13 cellular contexts compared by ENCODE assay signal in genomic region chr2:31401580-31401979, GRCh38. TPM values are rescaled to one million over a fixed set of nuclear protein-coding genes. Genes with fewer than 3 reads are reported as not detected.
DNase-seq lines count a peak whose midpoint lies in the region; ATAC-seq lines count a peak whose summit lies in the region.
"Had no signal": no experiment of that assay in that cellular context is flagged by ENCODE, and none has a peak within 500 bp of the region (broad histone marks: within the 10 kb centered on the region; RNA-seq: fewer than 3 reads in every experiment).

No MANE protein-coding gene starts in this region.

- no peaks in the 10 kb centered on the region for H3K27me3 ChIP-seq in ACC112 (ENCODE audit: insufficient read depth, low read length)
- no peaks in the 10 kb centered on the region; the same call in 1 of the 2 replicates for H3K27me3 ChIP-seq in SJCRH30
- H3K27me3 ChIP-seq: sigmoid colon had no signal

- H2AFZ ChIP-seq in ACC112 (ENCODE audit: low read length, unreplicated experiment) = no peak overlapping the region

- no peaks in the 10 kb centered on the region for H3K36me3 ChIP-seq in ACC112 (ENCODE audit: insufficient read depth, low read length)
- no peaks in the 10 kb centered on the region for H3K36me3 ChIP-seq in SJCRH30
- H3K36me3 ChIP-seq: lower lobe of right lung, sigmoid colon had no signal

- DNase-seq in HPDE6-E6E7 (ENCODE audit: extremely low spot score) (peak; percentile 92), astrocyte of the hippocampus (ENCODE audit: low read depth, low spot score) (peak; percentile 87), iPS-NIHi7 (ENCODE audit: extremely low spot score) (peak; percentile 45), left ventricle myocardium superior (no peak), SJCRH30 (no peak)
- no peak for DNase-seq in activated CD4-positive, CD25-positive, alpha-beta regulatory T cell (lab: John Stamatoyannopoulos, UW)
- DNase-seq: activated B cell treated with CpG ODN at 0.5 μM for 24 hours, activated gamma-delta T cell treated with Interleukin-2 at 50 U/mL for 16 hours, lower lobe of right lung, NCI-H146, sigmoid colon had no signal

- H3K9me3 ChIP-seq in SJCRH30 (replicated peaks) = no peaks in the 10 kb centered on the region
- H3K9me3 ChIP-seq: lower lobe of right lung, sigmoid colon had no signal

- no peak for ATAC-seq in HG03432 (IDR thresholded peaks at IDR 0.05; ENCODE audit: unreplicated experiment)
- no peak for ATAC-seq in left ventricle myocardium superior
- ATAC-seq: lower lobe of right lung had no signal

- no peaks in the 10 kb centered on the region for H3K79me2 ChIP-seq in ACC112 (ENCODE audit: control insufficient read depth, insufficient read depth, low read length, unreplicated experiment)

- H3K27ac ChIP-seq in ACC112 (ENCODE audit: low read depth, low read length) = peak overlapping the region; percentile 79
- no peak overlapping the region for H3K27ac ChIP-seq in SJCRH30
- H3K27ac ChIP-seq: lower lobe of right lung, sigmoid colon had no signal

- H3K4me1 ChIP-seq in ACC112 (ENCODE audit: control insufficient read depth, insufficient read depth, low read length, unreplicated experiment) = peaks cover 39% of the 10 kb centered on the region
- no peaks in the 10 kb centered on the region for H3K4me1 ChIP-seq in SJCRH30
- H3K4me1 ChIP-seq: lower lobe of right lung had no signal

- intact Hi-C loops in left ventricle myocardium superior (cut with micrococcal nuclease) = no loop called here

- no peak overlapping the region for H3K4me3 ChIP-seq in ACC112 (ENCODE audit: low read depth, low read length)
- no peak overlapping the region for H3K4me3 ChIP-seq in SJCRH30
- H3K4me3 ChIP-seq: lower lobe of right lung, sigmoid colon had no signal

RNA-seq across cellular contexts. Expression of gene XDH, which starts 13.0 kb away (rescaled TPM):
- not detected for total RNA-seq in left ventricle myocardium superior
- 0.03 TPM in 1 of 2 replicates, not detected in the other for total RNA-seq in SJCRH30 (2014; rRNA removed; shearing (Covaris generic))
- total RNA-seq: activated B cell treated with CpG ODN at 0.5 μM for 24 hours had no signal

Comparison
In these comparisons a context has a peak if more than half of its experiments do, and no peak if none do; other contexts are left out.
1. DNase-seq: peak in HPDE6-E6E7 (single experiment), astrocyte of the hippocampus (single experiment) and iPS-NIHi7 (single experiment); none in left ventricle myocardium superior (single experiment), SJCRH30 (0 of 2) and activated CD4-positive, CD25-positive, alpha-beta regulatory T cell (0 of 4).